In genomic region chr4:57249083-57249482, GRCh38 we compare ENCODE assay signal across 20 cellular contexts.
A peak's percentile ranks its signal among the peaks of the same experiment; 100 is the strongest.
DNase-seq lines count a peak whose midpoint lies in the region; ATAC-seq, FAIRE-seq and TF ChIP-seq lines count a peak whose summit lies in the region.
"Had no signal": no experiment of that assay in that cellular context is flagged by ENCODE, and none has a peak within 500 bp of the region (broad histone marks: within the 10 kb centered on the region; RNA-seq: fewer than 3 reads in every experiment).

No MANE protein-coding gene starts in this region.

- no peak for FAIRE-seq in small intestine (lab: Jason Lieb, UNC)

- no peak overlapping the region for H3K9ac ChIP-seq in PC-3 (ENCODE audit: low read length)
- H3K9ac ChIP-seq: neural progenitor cell had no signal

- intact Hi-C loops in PC-3 (cut with micrococcal nuclease) = no loop called here

- no peak overlapping the region for H3K27ac ChIP-seq in PC-3 (ENCODE audit: low read length)
- no peak overlapping the region for H3K27ac ChIP-seq in small intestine (ENCODE audit: low read depth in 1 of 2, low read length in 1 of 2)
- H3K27ac ChIP-seq: C4-2B, colonic mucosa, neural progenitor cell, uterus had no signal

- no peaks in the 10 kb centered on the region for H3F3A ChIP-seq in PC-3 (ENCODE audit: low read length, unreplicated experiment)

- no peaks in the 10 kb centered on the region for H4K20me1 ChIP-seq in PC-3 (ENCODE audit: low read length)

- H3K4me1 ChIP-seq in PC-3 (ENCODE audit: insufficient read depth, low read length) = no peaks in the 10 kb centered on the region
- H3K4me1 ChIP-seq in small intestine (ENCODE audit: control insufficient read depth in 2 of 2, insufficient read depth in 1 of 2, low read depth in 1 of 2, low read length in 1 of 2) = no peaks in the 10 kb centered on the region
- H3K4me1 ChIP-seq: colonic mucosa, neural progenitor cell, uterus had no signal

- no peaks in the 10 kb centered on the region for H3K27me3 Mint-ChIP-seq in WTC11 (ENCODE audit: low read depth)
- H3K27me3 Mint-ChIP-seq: activated CD4-positive, alpha-beta memory T cell treated with anti-CD3 and anti-CD28 coated beads for 36 hours had no signal

- H3K9me3 ChIP-seq in PC-3 (ENCODE audit: low read length) = no peaks in the 10 kb centered on the region
- no peaks in the 10 kb centered on the region for H3K9me3 ChIP-seq in small intestine (ENCODE audit: control insufficient read depth, low read depth)
- H3K9me3 ChIP-seq: colonic mucosa, uterus had no signal

- H3K9me2 ChIP-seq in PC-3 (replicated peaks; ENCODE audit: low read length) = no peaks in the 10 kb centered on the region; the same call in 1 of the 2 replicates

- no peak overlapping the region for H3K4me3 ChIP-seq in PC-3 (ENCODE audit: low read length)
- H3K4me3 ChIP-seq in cardiac fibroblast (replicated peaks in 1 of 2; ENCODE audit: low read depth in 2 of 2, low read length in 2 of 2) = no peak overlapping the region
- H3K4me3 ChIP-seq in small intestine (ENCODE audit: low read depth in 1 of 2, low read length in 2 of 2) = no peak overlapping the region
- H3K4me3 ChIP-seq: colonic mucosa, neural progenitor cell, uterus had no signal

- DNase-seq in COLO829 (ENCODE audit: low spot score) = peak; percentile 87
- DNase-seq in PC-3 = peak; percentile 29
- DNase-seq in cardiac fibroblast (ENCODE audit: low read depth in 2 of 2) = peak; percentile 20 to 43
- DNase-seq in kidney glomerular epithelial cell (lab: John Stamatoyannopoulos, UW) = peak; percentile 71
- no peak for DNase-seq in WTC11 (ENCODE audit: low spot score)
- no peak for DNase-seq in small intestine
- DNase-seq in HuH-7 (ENCODE audit: low spot score) = no peak
- DNase-seq: activated CD4-positive, alpha-beta memory T cell treated with anti-CD3 and anti-CD28 coated beads for 36 hours; activated naive CD4-positive, alpha-beta T cell treated with Interleukin-2 at 50 U/mL for 16 hours; aorta; colonic mucosa; Karpas-422; left ventricle myocardium superior; NCI-H1417 treated with DMSO at 0.1 percent for 48 hours; NCI-H2171; SIG-M5; uterus had no signal

- no peak overlapping the region for H2AFZ ChIP-seq in PC-3 (ENCODE audit: low read length)
- H2AFZ ChIP-seq: neural progenitor cell had no signal

- H3K27ac Mint-ChIP-seq in WTC11 = no peak overlapping the region
- H3K27ac Mint-ChIP-seq: activated CD4-positive, alpha-beta memory T cell treated with anti-CD3 and anti-CD28 coated beads for 36 hours; neural progenitor cell had no signal

- H3K36me3 Mint-ChIP-seq in WTC11 = no peaks in the 10 kb centered on the region
- H3K36me3 Mint-ChIP-seq: activated CD4-positive, alpha-beta memory T cell treated with anti-CD3 and anti-CD28 coated beads for 36 hours; neural progenitor cell had no signal

- H3K36me3 ChIP-seq in PC-3 (ENCODE audit: low read depth, low read length) (no peaks in the 10 kb centered on the region), small intestine (ENCODE audit: control insufficient read depth in 2 of 2, insufficient read depth in 2 of 2, low read length in 2 of 2) (no peaks in the 10 kb centered on the region)
- H3K36me3 ChIP-seq: colonic mucosa, neural progenitor cell, uterus had no signal

- TF ChIP-seq CTCF in PC-3 (conservative IDR thresholded peaks at IDR 0.05; ENCODE audit: low read depth, low read length) = no peak
- no peak for TF ChIP-seq CTCF in cardiac fibroblast (IDR thresholded peaks at IDR 0.05; ENCODE audit: low read depth, low read length)
- TF ChIP-seq CTCF in WTC11 (IDR thresholded peaks at IDR 0.05) = no peak

- peaks cover 6% of the 10 kb centered on the region; the same call in 1 of the 2 replicates for H3K27me3 ChIP-seq in PC-3 (ENCODE audit: low read length)
- peaks cover 2% of the 10 kb centered on the region in 2 donors for H3K27me3 ChIP-seq in small intestine (ENCODE audit: control insufficient read depth in 2 of 2, insufficient read depth in 2 of 2, low read length in 2 of 2)
- H3K27me3 ChIP-seq: colonic mucosa, neural progenitor cell, uterus had no signal

- H3K9me3 Mint-ChIP-seq in WTC11 = peaks cover 8% of the 10 kb centered on the region
- H3K9me3 Mint-ChIP-seq: activated CD4-positive, alpha-beta memory T cell treated with anti-CD3 and anti-CD28 coated beads for 36 hours; neural progenitor cell had no signal

- CTCF ChIA-PET in PC-3 (lab: Charles Lee) = no interaction called here
- CTCF ChIA-PET in WTC11 (lab: Charles Lee) = no interaction called here

- no peak overlapping the region for H3K4me3 Mint-ChIP-seq in WTC11
- H3K4me3 Mint-ChIP-seq: activated CD4-positive, alpha-beta memory T cell treated with anti-CD3 and anti-CD28 coated beads for 36 hours; neural progenitor cell had no signal

- no peak overlapping the region for H3K4me2 ChIP-seq in PC-3 (ENCODE audit: low read length)
- H3K4me2 ChIP-seq: neural progenitor cell had no signal

- no TSS peak for BruUV-seq in PC-3 (replicated peaks; lab: Mats Ljungman, UMichigan)

- H3K4me1 Mint-ChIP-seq in WTC11 = peaks cover 7% of the 10 kb centered on the region

- POLR2A ChIA-PET in PC-3 (lab: Charles Lee; ENCODE audit: unreplicated experiment) (no interaction called here), WTC11 (lab: Charles Lee) (no interaction called here)

- 3 to 16% (median 5%) methylated on average over 1 of the region's 1 CpG for WGBS in small intestine, 3 donors

- H3K79me2 ChIP-seq in PC-3 (ENCODE audit: low read length) = no peaks in the 10 kb centered on the region

- ATAC-seq in PC-3 (no peak), WTC11 (no peak), GM21529 (IDR thresholded peaks at IDR 0.05; ENCODE audit: unreplicated experiment) (no peak)
- ATAC-seq: left ventricle myocardium superior had no signal

TF ChIP-seq in WTC11, 78 proteins besides CTCF, POLR2A, EP300 and RAD21:
- no peak for TF ChIP-seq PRRX2 (CRISPR knock-in tag; IDR thresholded peaks at IDR 0.05)
- TF ChIP-seq FOXP1 (CRISPR knock-in tag; IDR thresholded peaks at IDR 0.05; ENCODE audit: borderline replicate concordance) = no peak
- no peak for TF ChIP-seq JAZF1 (CRISPR knock-in tag; IDR thresholded peaks at IDR 0.05)
- no peak for TF ChIP-seq STAT6 (CRISPR knock-in tag; conservative IDR thresholded peaks at IDR 0.05; ENCODE audit: low read depth)
- no peak for TF ChIP-seq USF2 (CRISPR knock-in tag; IDR thresholded peaks at IDR 0.05)
- TF ChIP-seq ETV6 (CRISPR knock-in tag; IDR thresholded peaks at IDR 0.05) = no peak
- no peak for TF ChIP-seq TEAD1 (CRISPR knock-in tag; IDR thresholded peaks at IDR 0.05)
- no peak for TF ChIP-seq IRF1 (CRISPR knock-in tag; IDR thresholded peaks at IDR 0.05)

Comparison
In these comparisons a context has a peak if more than half of its experiments do, and no peak if none do; other contexts are left out.
1. DNase-seq: peak in COLO829 (single experiment), PC-3 (single experiment), cardiac fibroblast (2 of 2) and kidney glomerular epithelial cell (single experiment); none in WTC11 (single experiment), small intestine (single experiment) and HuH-7 (single experiment).